22 cellular contexts compared by ENCODE assay signal in genomic region chr11:1358286-1358685, GRCh38. TPM values are rescaled to one million over a fixed set of nuclear protein-coding genes. Genes with fewer than 3 reads are reported as not detected.
A peak's percentile ranks its signal among the peaks of the same experiment; 100 is the strongest.
DNase-seq lines count a peak whose midpoint lies in the region; ATAC-seq and TF ChIP-seq lines count a peak whose summit lies in the region.
"Had no signal": no experiment of that assay in that cellular context is flagged by ENCODE, and none has a peak within 500 bp of the region (broad histone marks: within the 10 kb centered on the region; RNA-seq: fewer than 3 reads in every experiment).

No MANE protein-coding gene starts in this region.

- H3K27ac ChIP-seq in testis (peak overlapping the region; percentile 64 to 68), adrenal gland (no peak overlapping the region)
- H3K27ac ChIP-seq: GM23248 had no signal

- no peak for TF ChIP-seq POLR2A in testis (IDR thresholded peaks at IDR 0.05)
- no peak for TF ChIP-seq POLR2A in adrenal gland (IDR thresholded peaks at IDR 0.05)

- no peaks in the 10 kb centered on the region for H3K27me3 ChIP-seq in testis
- H3K27me3 ChIP-seq in adrenal gland, result no peaks in the 10 kb centered on the region

- WGBS in testis, 2 donors, result 47 to 92% methylated on average over 2 to 15 of the region's 16 CpGs
- WGBS in adrenal gland, 4 donors, result 63 to 76% (median 72%) methylated on average over 2 to 16 of the region's 16 CpGs

- no peak for ATAC-seq in Right ventricle myocardium inferior

- H3K36me3 ChIP-seq in testis (ENCODE audit: low read depth, missing control alignments) (no peaks in the 10 kb centered on the region), adrenal gland (replicated peaks in 1 of 2) (no peaks in the 10 kb centered on the region)
- H3K36me3 ChIP-seq: MG63 had no signal

- no peak overlapping the region for H3K4me3 ChIP-seq in fibroblast of the aortic adventitia (ENCODE audit: low read depth, low read length)
- no peak overlapping the region for H3K4me3 ChIP-seq in testis
- no peak overlapping the region for H3K4me3 ChIP-seq in adrenal gland
- H3K4me3 ChIP-seq: GM23248, MG63 had no signal

- H3K4me1 Mint-ChIP-seq in activated naive CD8-positive, alpha-beta T cell treated with anti-CD3 and anti-CD28 coated beads for 36 hours, result no peaks in the 10 kb centered on the region
- no peaks in the 10 kb centered on the region for H3K4me1 Mint-ChIP-seq in nephron progenitor cell

- H3K9me3 Mint-ChIP-seq in activated naive CD8-positive, alpha-beta T cell treated with anti-CD3 and anti-CD28 coated beads for 36 hours, result no peaks in the 10 kb centered on the region
- H3K9me3 Mint-ChIP-seq in nephron progenitor cell, result peaks cover 16% of the 10 kb centered on the region
- H3K9me3 Mint-ChIP-seq: type B pancreatic cell had no signal

- DNase-seq in Right ventricle myocardium inferior (ENCODE audit: missing footprints), result peak; percentile 52
- no peak for DNase-seq in cardiac septum (ENCODE audit: low spot score)
- DNase-seq in fibroblast of the aortic adventitia (ENCODE audit: low read depth), result peak; percentile 11
- DNase-seq in left kidney (ENCODE audit: low read depth, low spot score), result peak; percentile 52
- DNase-seq in testis, result peak; percentile 91
- no peak for DNase-seq in activated naive CD8-positive, alpha-beta T cell treated with anti-CD3 and anti-CD28 coated beads for 36 hours
- no peak for DNase-seq in nephron progenitor cell
- no peak for DNase-seq in adrenal gland
- DNase-seq: activated CD4-positive, alpha-beta T cell treated with anti-CD3 and anti-CD28 coated beads for 1 hour; activated naive CD4-positive, alpha-beta T cell; activated T-cell treated with anti-CD3 and anti-CD28 coated beads, Interleukin-2, amount 50 U/mL, for 1 hour; amniotic stem cell; GM23248; islet precursor cell; MG63; NCI-H1436; NCI-H510A; nucleus accumbens; retina; SW 1271 had no signal

- TF ChIP-seq CTCF in fibroblast of the aortic adventitia (IDR thresholded peaks at IDR 0.05; ENCODE audit: insufficient read depth, low read length) (no peak), testis (IDR thresholded peaks at IDR 0.05) (no peak), nephron progenitor cell (IDR thresholded peaks at IDR 0.05) (no peak), adrenal gland (IDR thresholded peaks at IDR 0.05) (no peak)

- no peak overlapping the region for H3K4me3 Mint-ChIP-seq in activated naive CD8-positive, alpha-beta T cell treated with anti-CD3 and anti-CD28 coated beads for 36 hours
- H3K4me3 Mint-ChIP-seq in nephron progenitor cell, result no peak overlapping the region
- H3K4me3 Mint-ChIP-seq: type B pancreatic cell had no signal

- intact Hi-C loops in Right ventricle myocardium inferior (cut with DNase I), result no loop called here
- intact Hi-C loops in cardiac septum (cut with DNase I), result no loop called here
- intact Hi-C loops in testis (cut with DNase I; ENCODE audit: low total_unique reads), result no loop called here
- intact Hi-C loops in adrenal gland (cut with DNase I), result no loop called here

- H3K36me3 Mint-ChIP-seq in activated naive CD8-positive, alpha-beta T cell treated with anti-CD3 and anti-CD28 coated beads for 36 hours, result no peaks in the 10 kb centered on the region
- H3K36me3 Mint-ChIP-seq in nephron progenitor cell (ENCODE audit: low read depth), result no peaks in the 10 kb centered on the region
- H3K36me3 Mint-ChIP-seq: type B pancreatic cell had no signal

- H3K27ac Mint-ChIP-seq in activated naive CD8-positive, alpha-beta T cell treated with anti-CD3 and anti-CD28 coated beads for 36 hours, result no peak overlapping the region
- no peak overlapping the region for H3K27ac Mint-ChIP-seq in nephron progenitor cell
- H3K27ac Mint-ChIP-seq: type B pancreatic cell had no signal

- H3K4me1 ChIP-seq in testis, result peaks cover 11% of the 10 kb centered on the region
- H3K4me1 ChIP-seq in adrenal gland (replicated peaks in 1 of 2), result no peaks in the 10 kb centered on the region

- no peaks in the 10 kb centered on the region for H3K9me3 ChIP-seq in testis
- H3K9me3 ChIP-seq in adrenal gland (replicated peaks in 1 of 3), result no peaks in the 10 kb centered on the region
- H3K9me3 ChIP-seq: MG63 had no signal

- H3K27me3 Mint-ChIP-seq in activated naive CD8-positive, alpha-beta T cell treated with anti-CD3 and anti-CD28 coated beads for 36 hours, result peaks cover 9% of the 10 kb centered on the region
- H3K27me3 Mint-ChIP-seq in nephron progenitor cell (ENCODE audit: low read depth, poor library complexity), result peaks cover 53% of the 10 kb centered on the region

RNA-seq across cellular contexts. Expression of gene BRSK2, which starts 31.4 kb away (rescaled TPM):
- total RNA-seq in Right ventricle myocardium inferior, result 1.4 TPM
- total RNA-seq in cardiac septum, result 0.16 TPM
- total RNA-seq in fibroblast of the aortic adventitia (ENCODE audit: low replicate concordance), result 0.36 TPM in 1 of 2 replicates, not detected in the other
- 10 to 100 TPM; 49.1 to 52.3 TPM for total RNA-seq in testis
- 24.7 TPM for polyA plus RNA-seq in testis (ENCODE audit: insufficient read depth, low read depth, low replicate concordance)
- under 1 TPM; 0.46 to 0.97 TPM for total RNA-seq in activated naive CD8-positive, alpha-beta T cell treated with anti-CD3 and anti-CD28 coated beads for 36 hours
- 10 to 100 TPM in 1 of 8 donors, 1 to 10 TPM in 3, under 1 TPM in 3, not detected in 1; 0.18 to 10.7 (median 1.1) TPM for total RNA-seq in adrenal gland
- polyA plus RNA-seq in adrenal gland, result 10 to 100 TPM in 1 of 3 donors, 1 to 10 TPM in 2; 2.0 to 24.5 (median 5.3) TPM
- total RNA-seq: bronchial epithelial cell had no signal
- polyA plus RNA-seq: GM23248 had no signal

RNA-seq across cellular contexts. Expression of gene TOLLIP, which starts 48.9 kb away (rescaled TPM):
- total RNA-seq in Right ventricle myocardium inferior (46.8 TPM), cardiac septum (46.9 TPM), fibroblast of the aortic adventitia (ENCODE audit: low replicate concordance) (18.3 and 25.4 TPM in 2 replicates), testis (100 to 1,000 TPM; 197 to 220 TPM), adrenal gland (10 to 100 TPM; 62.2 to 84.1 (median 72.0) TPM)
- polyA plus RNA-seq in testis (ENCODE audit: insufficient read depth, low read depth, low replicate concordance) (185 TPM), adrenal gland (10 to 100 TPM; 21.7 to 35.2 (median 23.2) TPM)
- 10 to 100 TPM; 32.8 to 36.0 TPM for total RNA-seq in activated naive CD8-positive, alpha-beta T cell treated with anti-CD3 and anti-CD28 coated beads for 36 hours

Comparison
In these comparisons a context has a peak if more than half of its experiments do, and no peak if none do; other contexts are left out.
1. DNase-seq: peak in Right ventricle myocardium inferior (single experiment), fibroblast of the aortic adventitia (single experiment), left kidney (single experiment) and testis (single experiment); none in cardiac septum (single experiment), activated naive CD8-positive, alpha-beta T cell treated with anti-CD3 and anti-CD28 coated beads for 36 hours (single experiment), nephron progenitor cell (single experiment) and adrenal gland (0 of 7).
2. H3K27ac ChIP-seq: peak in testis (2 of 2); none in adrenal gland (0 of 5).
3. RNA of gene BRSK2, which starts 31.4 kb away (total RNA-seq): 49.1 to 52.3 TPM in testis; 1.4 TPM in Right ventricle myocardium inferior (single experiment), 0.18 to 10.7 TPM in adrenal gland, 0.46 to 0.97 TPM in activated naive CD8-positive, alpha-beta T cell treated with anti-CD3 and anti-CD28 coated beads for 36 hours, 0.36 TPM in fibroblast of the aortic adventitia and 0.16 TPM in cardiac septum (single experiment); every median in the first group is over 4 times any median in the second.